ENCODE assay signal across 8 cellular contexts in genomic region chr6:40719671-40720374, GRCh38.
A peak's percentile ranks its signal among the peaks of the same experiment; 100 is the strongest.
DNase-seq lines count a peak whose midpoint lies in the region; ATAC-seq and TF ChIP-seq lines count a peak whose summit lies in the region.

No MANE protein-coding gene starts in this region.

- no peaks in the 10 kb centered on the region for H3K36me3 ChIP-seq in left ventricle myocardium inferior

- H3K27me3 ChIP-seq in left ventricle myocardium inferior (ENCODE audit: low read depth): peaks cover 2% of the 10 kb centered on the region

- H3K27me3 Mint-ChIP-seq in activated CD8-positive, alpha-beta T cell treated with anti-CD3 and anti-CD28 coated beads for 36 hours: peaks cover 4% of the 10 kb centered on the region
- peaks cover 5% of the 10 kb centered on the region for H3K27me3 Mint-ChIP-seq in activated CD8-positive, alpha-beta T cell treated with anti-CD3 and anti-CD28 coated beads, Interleukin-2, amount 10 ng/mL, durations not matched to agents 7 days and 5 days (ENCODE audit: low read depth)
- no peaks in the 10 kb centered on the region for H3K27me3 Mint-ChIP-seq in stimulated activated naive CD8-positive, alpha-beta T cell treated with anti-CD3 and anti-CD28 coated beads, Interleukin-15, Interleukin-2, amounts not matched to agents 100 ng/mL and 50 ng/mL, for 24 hours

- H3K9me3 ChIP-seq in left ventricle myocardium inferior (replicated peaks): no peaks in the 10 kb centered on the region

- CTCF ChIA-PET in activated CD8-positive, alpha-beta T cell treated with anti-CD3 and anti-CD28 coated beads for 36 hours (lab: Charles Lee): no interaction called here
- CTCF ChIA-PET in activated CD8-positive, alpha-beta T cell treated with anti-CD3 and anti-CD28 coated beads, Interleukin-2, amount 10 ng/mL, durations not matched to agents 7 days and 5 days (lab: Charles Lee): no interaction called here

- no peak for ATAC-seq in activated CD8-positive, alpha-beta T cell treated with anti-CD3 and anti-CD28 coated beads for 36 hours
- ATAC-seq in activated CD8-positive, alpha-beta T cell treated with anti-CD3 and anti-CD28 coated beads, Interleukin-2, amount 10 ng/mL, durations not matched to agents 7 days and 5 days: no peak
- peak; percentile 72 for ATAC-seq in HG03025 (IDR thresholded peaks at IDR 0.05; ENCODE audit: low FRiP score, unreplicated experiment)
- peak; percentile 79 for ATAC-seq in SK-N-SH treated with all-trans-retinoic acid at 6 μM for 48 hours

- H3K9me3 Mint-ChIP-seq in activated CD8-positive, alpha-beta T cell treated with anti-CD3 and anti-CD28 coated beads for 36 hours: no peaks in the 10 kb centered on the region
- H3K9me3 Mint-ChIP-seq in activated CD8-positive, alpha-beta T cell treated with anti-CD3 and anti-CD28 coated beads, Interleukin-2, amount 10 ng/mL, durations not matched to agents 7 days and 5 days (ENCODE audit: insufficient read depth): no peaks in the 10 kb centered on the region
- no peaks in the 10 kb centered on the region for H3K9me3 Mint-ChIP-seq in stimulated activated naive CD8-positive, alpha-beta T cell treated with anti-CD3 and anti-CD28 coated beads, Interleukin-15, Interleukin-2, amounts not matched to agents 100 ng/mL and 50 ng/mL, for 24 hours

- intact Hi-C loops in activated CD8-positive, alpha-beta T cell treated with anti-CD3 and anti-CD28 coated beads for 36 hours (cut with micrococcal nuclease): no loop called here
- intact Hi-C loops in left ventricle myocardium inferior (cut with micrococcal nuclease): no loop called here

- POLR2A ChIA-PET in activated CD8-positive, alpha-beta T cell treated with anti-CD3 and anti-CD28 coated beads for 36 hours (lab: Charles Lee): no interaction called here
- POLR2A ChIA-PET in activated CD8-positive, alpha-beta T cell treated with anti-CD3 and anti-CD28 coated beads, Interleukin-2, amount 10 ng/mL, durations not matched to agents 7 days and 5 days (lab: Charles Lee): no interaction called here

- TF ChIP-seq CTCF in activated CD8-positive, alpha-beta T cell treated with anti-CD3 and anti-CD28 coated beads for 36 hours (IDR thresholded peaks at IDR 0.05): no peak
- no peak for TF ChIP-seq CTCF in left ventricle myocardium inferior (IDR thresholded peaks at IDR 0.05; ENCODE audit: borderline replicate concordance)

- H3K36me3 Mint-ChIP-seq in activated CD8-positive, alpha-beta T cell treated with anti-CD3 and anti-CD28 coated beads for 36 hours (ENCODE audit: low read depth): no peaks in the 10 kb centered on the region
- H3K36me3 Mint-ChIP-seq in activated CD8-positive, alpha-beta T cell treated with anti-CD3 and anti-CD28 coated beads, Interleukin-2, amount 10 ng/mL, durations not matched to agents 7 days and 5 days (ENCODE audit: low read depth): no peaks in the 10 kb centered on the region
- H3K36me3 Mint-ChIP-seq in stimulated activated naive CD8-positive, alpha-beta T cell treated with anti-CD3 and anti-CD28 coated beads, Interleukin-15, Interleukin-2, amounts not matched to agents 100 ng/mL and 50 ng/mL, for 24 hours (ENCODE audit: low read depth): no peaks in the 10 kb centered on the region

- peak overlapping the region; percentile 29 for H3K4me3 ChIP-seq in left ventricle myocardium inferior

- peak overlapping the region; percentile 51 for H3K27ac ChIP-seq in left ventricle myocardium inferior (replicated peaks)

- peak; percentile 7 for DNase-seq in activated CD8-positive, alpha-beta T cell treated with anti-CD3 and anti-CD28 coated beads for 36 hours
- DNase-seq in activated CD8-positive, alpha-beta T cell treated with anti-CD3 and anti-CD28 coated beads, Interleukin-2, amount 10 ng/mL, durations not matched to agents 7 days and 5 days: no peak
- no peak for DNase-seq in left ventricle myocardium inferior
- DNase-seq in activated T-cell treated with anti-CD3 and anti-CD28 coated beads, Interleukin-2, amount 50 U/mL, for 1 hour: no peak
- no peak for DNase-seq in activated naive CD4-positive, alpha-beta T cell treated with anti-CD3 and anti-CD28 coated beads, Interleukin-2, amount 50 U/mL, for 16 hours

- peaks cover 15% of the 10 kb centered on the region for H3K4me1 ChIP-seq in left ventricle myocardium inferior

- no peak overlapping the region for H3K4me3 Mint-ChIP-seq in activated CD8-positive, alpha-beta T cell treated with anti-CD3 and anti-CD28 coated beads for 36 hours
- no peak overlapping the region for H3K4me3 Mint-ChIP-seq in activated CD8-positive, alpha-beta T cell treated with anti-CD3 and anti-CD28 coated beads, Interleukin-2, amount 10 ng/mL, durations not matched to agents 7 days and 5 days
- H3K4me3 Mint-ChIP-seq in stimulated activated naive CD8-positive, alpha-beta T cell treated with anti-CD3 and anti-CD28 coated beads, Interleukin-15, Interleukin-2, amounts not matched to agents 100 ng/mL and 50 ng/mL, for 24 hours: peak overlapping the region; percentile 11

- H3K4me1 Mint-ChIP-seq in activated CD8-positive, alpha-beta T cell treated with anti-CD3 and anti-CD28 coated beads for 36 hours (ENCODE audit: low read depth): peaks cover 10% of the 10 kb centered on the region
- H3K4me1 Mint-ChIP-seq in activated CD8-positive, alpha-beta T cell treated with anti-CD3 and anti-CD28 coated beads, Interleukin-2, amount 10 ng/mL, durations not matched to agents 7 days and 5 days (ENCODE audit: low read depth): peaks cover 9% of the 10 kb centered on the region
- peaks cover 10% of the 10 kb centered on the region for H3K4me1 Mint-ChIP-seq in stimulated activated naive CD8-positive, alpha-beta T cell treated with anti-CD3 and anti-CD28 coated beads, Interleukin-15, Interleukin-2, amounts not matched to agents 100 ng/mL and 50 ng/mL, for 24 hours (ENCODE audit: low read depth)

- no peak overlapping the region for H3K27ac Mint-ChIP-seq in activated CD8-positive, alpha-beta T cell treated with anti-CD3 and anti-CD28 coated beads for 36 hours
- no peak overlapping the region for H3K27ac Mint-ChIP-seq in activated CD8-positive, alpha-beta T cell treated with anti-CD3 and anti-CD28 coated beads, Interleukin-2, amount 10 ng/mL, durations not matched to agents 7 days and 5 days
- H3K27ac Mint-ChIP-seq in stimulated activated naive CD8-positive, alpha-beta T cell treated with anti-CD3 and anti-CD28 coated beads, Interleukin-15, Interleukin-2, amounts not matched to agents 100 ng/mL and 50 ng/mL, for 24 hours: no peak overlapping the region

TF ChIP-seq in SK-N-SH treated with all-trans-retinoic acid at 6 μM for 48 hours, 23 proteins besides CTCF, POLR2A, EP300 and RAD21:
- TF ChIP-seq ZFP3 (CRISPR knock-in tag; IDR thresholded peaks at IDR 0.05) (no peak), ZNF565 (CRISPR knock-in tag; conservative IDR thresholded peaks at IDR 0.05; ENCODE audit: low read depth) (0 out of 2 replicates have a peak, but pooled peaks have one; percentile 30), ZNF8 (CRISPR knock-in tag; IDR thresholded peaks at IDR 0.05) (no peak), TSHZ2 (CRISPR knock-in tag; IDR thresholded peaks at IDR 0.05) (peak; percentile 72; the same call in 1 of the 2 replicates), CSRNP3 (CRISPR knock-in tag; IDR thresholded peaks at IDR 0.05) (no peak), TCF4 (CRISPR knock-in tag; IDR thresholded peaks at IDR 0.05; ENCODE audit: borderline replicate concordance) (peak; percentile 89), OSR1 (CRISPR knock-in tag; IDR thresholded peaks at IDR 0.05) (no peak), BACH2 (CRISPR knock-in tag; IDR thresholded peaks at IDR 0.05; ENCODE audit: borderline replicate concordance) (no peak)
TF ChIP-seq in SK-N-SH treated with all-trans-retinoic acid at 6 μM for 48 hours: peak in this region for 3.

Comparison
In these comparisons a context has a peak if more than half of its experiments do, and no peak if none do; other contexts are left out.
1. ATAC-seq: peak in HG03025 (single experiment) and SK-N-SH treated with all-trans-retinoic acid at 6 μM for 48 hours (single experiment); none in activated CD8-positive, alpha-beta T cell treated with anti-CD3 and anti-CD28 coated beads for 36 hours (single experiment) and activated CD8-positive, alpha-beta T cell treated with anti-CD3 and anti-CD28 coated beads, Interleukin-2, amount 10 ng/mL, durations not matched to agents 7 days and 5 days (single experiment).